19 cellular contexts compared by ENCODE assay signal in genomic region chr3:1462916-1463315, GRCh38.
DNase-seq lines count a peak whose midpoint lies in the region; TF ChIP-seq lines count a peak whose summit lies in the region.
"Had no signal": no experiment of that assay in that cellular context is flagged by ENCODE, and none has a peak within 500 bp of the region (broad histone marks: within the 10 kb centered on the region; RNA-seq: fewer than 3 reads in every experiment).

No MANE protein-coding gene starts in this region.

- no peak overlapping the region for H3K27ac ChIP-seq in MM.1S (ENCODE audit: low read length)
- H3K27ac ChIP-seq: A549; BLaER1 treated with 17β-estradiol and CSF1 and Interleukin-3, amounts not matched to agents 10 nM and 100 nM; GM23248 had no signal

- BruUV-seq in Caco-2 (replicated peaks; lab: Mats Ljungman, UMichigan): no TSS peak

- no peak overlapping the region for H2AFZ ChIP-seq in MM.1S (ENCODE audit: low read length)
- H2AFZ ChIP-seq: GM23248 had no signal

- H3F3A ChIP-seq in MM.1S (ENCODE audit: insufficient read depth, low read length): no peaks in the 10 kb centered on the region

- H3K9ac ChIP-seq in MM.1S (ENCODE audit: low read length): no peak overlapping the region
- H3K9ac ChIP-seq: BLaER1 treated with 17β-estradiol and CSF1 and Interleukin-3, amounts not matched to agents 10 nM and 100 nM; GM23248 had no signal

- H3K36me3 ChIP-seq in Caco-2 (ENCODE audit: control insufficient read depth, insufficient read depth, low read length) (no peaks in the 10 kb centered on the region), MM.1S (replicated peaks; ENCODE audit: insufficient read depth, low read length) (no peaks in the 10 kb centered on the region)
- H3K36me3 ChIP-seq: BE2C; BLaER1 treated with 17β-estradiol and CSF1 and Interleukin-3, amounts not matched to agents 10 nM and 100 nM had no signal

- H3K27me3 Mint-ChIP-seq in osteocyte (ENCODE audit: unreplicated experiment): no peaks in the 10 kb centered on the region
- no peaks in the 10 kb centered on the region for H3K27me3 Mint-ChIP-seq in Caco-2 (ENCODE audit: insufficient read depth, unreplicated experiment)
- H3K27me3 Mint-ChIP-seq: CD4-positive, alpha-beta T cell; CD8-positive, alpha-beta memory T cell had no signal

- H3K9me3 Mint-ChIP-seq in osteocyte (ENCODE audit: unreplicated experiment) (peaks cover 14% of the 10 kb centered on the region), Caco-2 (ENCODE audit: unreplicated experiment) (no peaks in the 10 kb centered on the region)

- POLR2A ChIA-PET in Caco-2 (lab: Charles Lee): no interaction called here

- H3K27me3 ChIP-seq in Caco-2 (replicated peaks; ENCODE audit: control insufficient read depth, insufficient read depth, low read length) (no peaks in the 10 kb centered on the region), MM.1S (replicated peaks; ENCODE audit: insufficient read depth, low read length) (no peaks in the 10 kb centered on the region)
- H3K27me3 ChIP-seq: BE2C; BLaER1 treated with 17β-estradiol and CSF1 and Interleukin-3, amounts not matched to agents 10 nM and 100 nM had no signal

- CTCF ChIA-PET in Caco-2 (lab: Charles Lee): no interaction called here

- peak; percentile 1 for DNase-seq in NCI-H510A treated with DMSO at 0.1 percent for 48 hours (lab: John Stamatoyannopoulos, UW)
- DNase-seq in NCI-H510A (lab: John Stamatoyannopoulos, UW): no peak
- peak; percentile 40 for DNase-seq in NCI-H460 (ENCODE audit: extremely low read depth, low read depth)
- DNase-seq in osteocyte (ENCODE audit: extremely low spot score, unreplicated experiment): no peak
- no peak for DNase-seq in Caco-2
- DNase-seq in MM.1S: no peak
- DNase-seq: 8988T; ACHN; AML-193; BE2C; CD4-positive, alpha-beta T cell; CD8-positive, alpha-beta memory T cell; DMS153; DND-41; GM23248; H9 had no signal

- no peak overlapping the region for H3K4me2 ChIP-seq in MM.1S (ENCODE audit: low read depth, low read length)
- H3K4me2 ChIP-seq: A549; BLaER1 treated with 17β-estradiol and CSF1 and Interleukin-3, amounts not matched to agents 10 nM and 100 nM had no signal

- H3K9me2 ChIP-seq in MM.1S (replicated peaks; ENCODE audit: insufficient read depth, low read length): no peaks in the 10 kb centered on the region

- H3K4me3 Mint-ChIP-seq in osteocyte (ENCODE audit: unreplicated experiment) (no peak overlapping the region), Caco-2 (ENCODE audit: unreplicated experiment) (no peak overlapping the region)
- H3K4me3 Mint-ChIP-seq: CD14-positive monocyte; CD4-positive, alpha-beta T cell; CD8-positive, alpha-beta memory T cell; H9 had no signal

- H3K9me3 ChIP-seq in Caco-2: no peaks in the 10 kb centered on the region
- no peaks in the 10 kb centered on the region for H3K9me3 ChIP-seq in MM.1S (replicated peaks; ENCODE audit: insufficient read depth, low read length)
- H3K9me3 ChIP-seq: A549; BE2C; BLaER1 treated with 17β-estradiol and CSF1 and Interleukin-3, amounts not matched to agents 10 nM and 100 nM had no signal

- H3K79me2 ChIP-seq in MM.1S (ENCODE audit: low read length): no peaks in the 10 kb centered on the region

- H3K27ac Mint-ChIP-seq in osteocyte (ENCODE audit: unreplicated experiment) (peak overlapping the region; percentile 19), Caco-2 (ENCODE audit: unreplicated experiment) (no peak overlapping the region)
- H3K27ac Mint-ChIP-seq: CD14-positive monocyte; CD4-positive, alpha-beta T cell; CD8-positive, alpha-beta memory T cell; H9 had no signal

- H3K4me1 Mint-ChIP-seq in osteocyte (ENCODE audit: unreplicated experiment) (peaks cover 17% of the 10 kb centered on the region), Caco-2 (ENCODE audit: low read depth, unreplicated experiment) (no peaks in the 10 kb centered on the region)
- H3K4me1 Mint-ChIP-seq: CD14-positive monocyte; CD8-positive, alpha-beta memory T cell had no signal

- H3K4me3 ChIP-seq in Caco-2 (ENCODE audit: low read depth, low read length): no peak overlapping the region
- H3K4me3 ChIP-seq in MM.1S (ENCODE audit: low read length): no peak overlapping the region
- H3K4me3 ChIP-seq: A549; BLaER1 treated with 17β-estradiol and CSF1 and Interleukin-3, amounts not matched to agents 10 nM and 100 nM; GM23248 had no signal

- intact Hi-C loops in Caco-2 (cut with micrococcal nuclease; ENCODE audit: unreplicated experiment): no loop called here

- H3K4me1 ChIP-seq in Caco-2 (no peaks in the 10 kb centered on the region), MM.1S (ENCODE audit: low read length) (no peaks in the 10 kb centered on the region)
- H3K4me1 ChIP-seq: A549; BE2C; BLaER1 treated with 17β-estradiol and CSF1 and Interleukin-3, amounts not matched to agents 10 nM and 100 nM had no signal

- H3K36me3 Mint-ChIP-seq in osteocyte (ENCODE audit: unreplicated experiment) (no peaks in the 10 kb centered on the region), Caco-2 (ENCODE audit: insufficient read depth, unreplicated experiment) (no peaks in the 10 kb centered on the region)
- H3K36me3 Mint-ChIP-seq: CD14-positive monocyte; CD8-positive, alpha-beta memory T cell had no signal

- no peaks in the 10 kb centered on the region for H4K20me1 ChIP-seq in MM.1S (ENCODE audit: insufficient read depth, low read length)
- H4K20me1 ChIP-seq: BLaER1 treated with 17β-estradiol and CSF1 and Interleukin-3, amounts not matched to agents 10 nM and 100 nM had no signal

- TF ChIP-seq CTCF in osteocyte (IDR thresholded peaks at IDR 0.05): no peak
- TF ChIP-seq CTCF in Caco-2 (IDR thresholded peaks at IDR 0.05; ENCODE audit: insufficient read depth in 1 of 2, low read depth in 1 of 2, low read length in 1 of 2, severe bottlenecking in 1 of 2, unreplicated experiment in 1 of 2): no peak
- no peak for TF ChIP-seq CTCF in MM.1S (IDR thresholded peaks at IDR 0.05; ENCODE audit: low read length)

Comparison
In these comparisons a context has a peak if more than half of its experiments do, and no peak if none do; other contexts are left out.
1. DNase-seq: peak in NCI-H510A treated with DMSO at 0.1 percent for 48 hours (single experiment) and NCI-H460 (single experiment); none in NCI-H510A (single experiment), osteocyte (single experiment), Caco-2 (0 of 2) and MM.1S (single experiment).